8 cellular contexts compared by ENCODE assay signal in genomic region chr19:2207991-2208860, GRCh38. TPM values are rescaled to one million over a fixed set of nuclear protein-coding genes. Genes with fewer than 3 reads are reported as not detected.
DNase-seq lines count a peak whose midpoint lies in the region; ATAC-seq and TF ChIP-seq lines count a peak whose summit lies in the region.

No MANE protein-coding gene starts in this region.

- no peak overlapping the region for H3K4me3 ChIP-seq in HFF-Myc (replicated peaks; ENCODE audit: low read depth, low read length)
- H3K4me3 ChIP-seq in cardiac fibroblast (replicated peaks in 1 of 2; ENCODE audit: low read depth in 2 of 2, low read length in 2 of 2) = no peak overlapping the region
- H3K4me3 ChIP-seq in mesodermal cell (ENCODE audit: extremely low read depth, insufficient read depth, low read length, poor library complexity, severe bottlenecking) = no peak overlapping the region

- H3K27ac ChIP-seq in mesodermal cell (ENCODE audit: low read depth, low read length, severe bottlenecking) = peak overlapping the region; percentile 52

- DNase-seq in AG08396 (ENCODE audit: low spot score) (peak; percentile 88), HFF-Myc (ENCODE audit: extremely low read depth, low read depth) (peak; percentile 51), cardiac fibroblast (ENCODE audit: low read depth in 2 of 2) (peak; percentile 71 to 84), kidney glomerular epithelial cell (lab: John Stamatoyannopoulos, UW) (no peak), NCI-H510A treated with DMSO at 0.1 percent for 48 hours (lab: John Stamatoyannopoulos, UW) (no peak), D341Med (ENCODE audit: low spot score) (no peak)

- ATAC-seq in GM19452 (IDR thresholded peaks at IDR 0.05; ENCODE audit: unreplicated experiment) = no peak

- TF ChIP-seq CTCF in HFF-Myc (IDR thresholded peaks at IDR 0.05; ENCODE audit: low read depth, low read length, missing control alignments) (peak; percentile 37), cardiac fibroblast (IDR thresholded peaks at IDR 0.05; ENCODE audit: low read depth, low read length) (peak; percentile 22)

- H3K36me3 ChIP-seq in mesodermal cell (ENCODE audit: control insufficient read depth, insufficient read depth, low read length) = peaks cover 71% of the 10 kb centered on the region

- H3K4me1 ChIP-seq in mesodermal cell (ENCODE audit: control insufficient read depth, insufficient read depth, low read length, poor library complexity, severe bottlenecking) = peaks cover 16% of the 10 kb centered on the region

- WGBS in mesodermal cell (ENCODE audit: insufficient coverage in 2 of 2), 2 experiments = 80 to 88% methylated on average over 25 to 30 of the region's 36 CpGs

- H3K9me3 ChIP-seq in mesodermal cell (ENCODE audit: control insufficient read depth, low read length) = no peaks in the 10 kb centered on the region

RNA-seq across cellular contexts. Expression of gene PLEKHJ1, which starts 27.9 kb away (rescaled TPM):
- polyA plus RNA-seq in mesodermal cell (2013, experiment 1 of 2) = 74.4 TPM
- polyA plus RNA-seq in mesodermal cell (2013, experiment 2 of 2) = 68.4 TPM

RNA-seq across cellular contexts. Expression of gene SF3A2, which starts 28.4 kb away (rescaled TPM):
- 115 TPM for polyA plus RNA-seq in mesodermal cell (2013, experiment 1 of 2)
- polyA plus RNA-seq in mesodermal cell (2013, experiment 2 of 2) = 92.3 TPM

RNA-seq across cellular contexts. Expression of gene AMH, which starts 40.9 kb away (rescaled TPM):
- polyA plus RNA-seq in mesodermal cell (2013, experiment 1 of 2) = 3.2 TPM
- 1.8 TPM for polyA plus RNA-seq in mesodermal cell (2013, experiment 2 of 2)

RNA-seq across cellular contexts. Expression of gene DOT1L, which starts 44.5 kb away (rescaled TPM):
- polyA plus RNA-seq in mesodermal cell (2013, experiment 1 of 2) = 29.1 TPM
- polyA plus RNA-seq in mesodermal cell (2013, experiment 2 of 2) = 23.9 TPM

RNA-seq across cellular contexts. Expression of gene JSRP1, which starts 48.0 kb away (rescaled TPM):
- not detected for polyA plus RNA-seq in mesodermal cell (2013, experiment 1 of 2)
- polyA plus RNA-seq in mesodermal cell (2013, experiment 2 of 2) = not detected

Comparison
In these comparisons a context has a peak if more than half of its experiments do, and no peak if none do; other contexts are left out.
1. DNase-seq: peak in AG08396 (single experiment), HFF-Myc (single experiment) and cardiac fibroblast (2 of 2); none in kidney glomerular epithelial cell (single experiment), NCI-H510A treated with DMSO at 0.1 percent for 48 hours (single experiment) and D341Med (single experiment).